Comparison of ENCODE assay signal across 11 cellular contexts in genomic region chr4:1291996-1292702, GRCh38. TPM values are rescaled to one million over a fixed set of nuclear protein-coding genes. Genes with fewer than 3 reads are reported as not detected.
DNase-seq lines count a peak whose midpoint lies in the region; ATAC-seq, FAIRE-seq and TF ChIP-seq lines count a peak whose summit lies in the region.
"Had no signal": no experiment of that assay in that cellular context is flagged by ENCODE, and none has a peak within 500 bp of the region (broad histone marks: within the 10 kb centered on the region; RNA-seq: fewer than 3 reads in every experiment).

No MANE protein-coding gene starts in this region.

- H3K4me3 ChIP-seq in PC-3 (ENCODE audit: low read length) (peak overlapping the region; percentile 97; the same call in 1 of the 2 replicates), endodermal cell (ENCODE audit: low read length) (peak overlapping the region; percentile 99), trophoblast cell (ENCODE audit: low read depth, low read length) (peak overlapping the region; percentile 6)

- H3K9me2 ChIP-seq in PC-3 (replicated peaks; ENCODE audit: low read length), result no peaks in the 10 kb centered on the region

- H2BK12ac ChIP-seq in trophoblast cell (ENCODE audit: low read length), result no peak overlapping the region

- H4K91ac ChIP-seq in trophoblast cell (ENCODE audit: low read depth, low read length), result no peak overlapping the region

- CTCF ChIA-PET in PC-3 (lab: Charles Lee), result no interaction called here

- no peak for ATAC-seq in PC-3
- ATAC-seq: left colon had no signal

- no peak overlapping the region for H4K12ac ChIP-seq in trophoblast cell (ENCODE audit: low read depth, low read length)

- peak overlapping the region; percentile 98 for H3K4me2 ChIP-seq in PC-3 (ENCODE audit: low read length)
- H3K4me2 ChIP-seq in trophoblast cell (ENCODE audit: low read length), result no peak overlapping the region

- peak overlapping the region; percentile 55 for H3K27ac Mint-ChIP-seq in T-helper 2 cell treated with Interferon-gamma antibody and Interleukin-4, amounts not matched to agents 5 μg/mL and 100 μg/mL, for 36 hours
- H3K27ac Mint-ChIP-seq in endodermal cell, result peak overlapping the region; percentile 40

- FAIRE-seq in urothelium cell line (lab: Jason Lieb, UNC), result no peak

- H3K36me3 ChIP-seq in PC-3 (ENCODE audit: low read depth, low read length), result no peaks in the 10 kb centered on the region
- H3K36me3 ChIP-seq in endodermal cell (ENCODE audit: control insufficient read depth, insufficient read depth, low read length), result peaks cover 4% of the 10 kb centered on the region
- peaks cover 9 to 22% of the 10 kb centered on the region in 2 experiments for H3K36me3 ChIP-seq in trophoblast cell (ENCODE audit: control insufficient read depth in 1 of 2, insufficient read depth in 2 of 2, low read length in 2 of 2)

- no peaks in the 10 kb centered on the region for H3K9me3 ChIP-seq in PC-3 (ENCODE audit: low read length)
- no peaks in the 10 kb centered on the region for H3K9me3 ChIP-seq in endodermal cell (ENCODE audit: control insufficient read depth, low read length)
- no peaks in the 10 kb centered on the region for H3K9me3 ChIP-seq in trophoblast cell (ENCODE audit: insufficient read depth, low read depth, low read length)

- peak overlapping the region; percentile 99 for H3K4ac ChIP-seq in trophoblast cell (ENCODE audit: low read depth, low read length)

- H4K8ac ChIP-seq in trophoblast cell (ENCODE audit: low read depth, low read length), result no peak overlapping the region

- H3K4me1 ChIP-seq in PC-3 (ENCODE audit: insufficient read depth, low read length), result peaks cover 20% of the 10 kb centered on the region
- peaks cover 6% of the 10 kb centered on the region for H3K4me1 ChIP-seq in endodermal cell (ENCODE audit: control insufficient read depth, insufficient read depth, low read length)
- peaks cover 11 to 12% of the 10 kb centered on the region in 2 experiments for H3K4me1 ChIP-seq in trophoblast cell (ENCODE audit: control insufficient read depth in 1 of 2, insufficient read depth in 2 of 2, low read length in 2 of 2)

- intact Hi-C loops in PC-3 (cut with micrococcal nuclease), result no loop called here

- no TSS peak for BruUV-seq in PC-3 (replicated peaks; lab: Mats Ljungman, UMichigan)

- H3K9ac ChIP-seq in PC-3 (ENCODE audit: low read length) (no peak overlapping the region; the same call in 1 of the 2 replicates), endodermal cell (ENCODE audit: extremely low read depth, low read length, poor library complexity, severe bottlenecking) (no peak overlapping the region), trophoblast cell (ENCODE audit: low read length) (no peak overlapping the region)

- H3K18ac ChIP-seq in trophoblast cell (ENCODE audit: low read length), result no peak overlapping the region

- H3K79me2 ChIP-seq in PC-3 (ENCODE audit: low read length) (peaks cover 67% of the 10 kb centered on the region), trophoblast cell (ENCODE audit: control insufficient read depth, insufficient read depth, low read length, poor library complexity) (peaks cover 50% of the 10 kb centered on the region)

- H4K20me1 ChIP-seq in PC-3 (ENCODE audit: low read length), result peaks cover 20% of the 10 kb centered on the region

- H2BK5ac ChIP-seq in trophoblast cell (ENCODE audit: low read depth, low read length, poor library complexity), result no peak overlapping the region

- H3K14ac ChIP-seq in trophoblast cell (ENCODE audit: low read length), result no peak overlapping the region

- H2AK5ac ChIP-seq in trophoblast cell (ENCODE audit: low read length), result no peak overlapping the region

- H3K23ac ChIP-seq in trophoblast cell (ENCODE audit: low read length), result no peak overlapping the region

- H3K27me3 ChIP-seq in PC-3 (ENCODE audit: low read length) (no peaks in the 10 kb centered on the region), endodermal cell (ENCODE audit: control insufficient read depth, insufficient read depth, low read length, poor library complexity, severe bottlenecking) (no peaks in the 10 kb centered on the region), trophoblast cell (ENCODE audit: insufficient read depth, low read length) (no peaks in the 10 kb centered on the region)

- H3K4me1 Mint-ChIP-seq in T-helper 2 cell treated with Interferon-gamma antibody and Interleukin-4, amounts not matched to agents 5 μg/mL and 100 μg/mL, for 36 hours (ENCODE audit: low read depth), result peaks cover 22% of the 10 kb centered on the region
- H3K4me1 Mint-ChIP-seq in endodermal cell, result peaks cover 27% of the 10 kb centered on the region

- H2BK120ac ChIP-seq in trophoblast cell (ENCODE audit: insufficient read depth, low read length, poor library complexity), result no peak overlapping the region

- TF ChIP-seq CTCF in PC-3 (conservative IDR thresholded peaks at IDR 0.05; ENCODE audit: low read depth, low read length), result no peak
- no peak for TF ChIP-seq CTCF in endodermal cell (conservative IDR thresholded peaks at IDR 0.05)

- H3F3A ChIP-seq in PC-3 (ENCODE audit: low read length, unreplicated experiment), result no peaks in the 10 kb centered on the region

- H3K36me3 Mint-ChIP-seq in T-helper 2 cell treated with Interferon-gamma antibody and Interleukin-4, amounts not matched to agents 5 μg/mL and 100 μg/mL, for 36 hours (ENCODE audit: low read depth), result peaks cover 10% of the 10 kb centered on the region
- peaks cover 22% of the 10 kb centered on the region for H3K36me3 Mint-ChIP-seq in endodermal cell (ENCODE audit: low read depth)

- peak overlapping the region; percentile 93 for H3K4me3 Mint-ChIP-seq in T-helper 2 cell treated with Interferon-gamma antibody and Interleukin-4, amounts not matched to agents 5 μg/mL and 100 μg/mL, for 36 hours
- H3K4me3 Mint-ChIP-seq in endodermal cell, result no peak overlapping the region

- H3K79me1 ChIP-seq in trophoblast cell (ENCODE audit: low read length), result peaks cover 12% of the 10 kb centered on the region

- no peak for DNase-seq in T-helper 2 cell treated with Interferon-gamma antibody and Interleukin-4, amounts not matched to agents 5 μg/mL and 100 μg/mL, for 36 hours (ENCODE audit: low spot score)
- DNase-seq in T-helper 2 cell (no peak), PC-3 (no peak), endodermal cell (peak; percentile 32), trophoblast cell (no peak), urothelium cell line (ENCODE audit: low spot score) (no peak), 8988T (no peak), COR-L47 (lab: John Stamatoyannopoulos, UW) (no peak)
- DNase-seq: NCI-H1436, retina had no signal

- H3K27ac ChIP-seq in PC-3 (ENCODE audit: low read length) (no peak overlapping the region), endodermal cell (ENCODE audit: low read depth, low read length) (no peak overlapping the region), trophoblast cell (ENCODE audit: low read depth, low read length) (no peak overlapping the region)

- H3K9me3 Mint-ChIP-seq in T-helper 2 cell treated with Interferon-gamma antibody and Interleukin-4, amounts not matched to agents 5 μg/mL and 100 μg/mL, for 36 hours, result no peaks in the 10 kb centered on the region
- H3K9me3 Mint-ChIP-seq in endodermal cell, result peaks cover 7% of the 10 kb centered on the region

- no peak overlapping the region for H2AFZ ChIP-seq in PC-3 (ENCODE audit: low read length)
- H2AFZ ChIP-seq in trophoblast cell (ENCODE audit: insufficient read depth, low read length, poor library complexity), result no peak overlapping the region

- WGBS in endodermal cell (ENCODE audit: insufficient coverage in 1 of 2, insufficient read length in 1 of 2), 2 experiments, result 91 to 98% methylated on average over 7 to 11 of the region's 11 CpGs
- WGBS in trophoblast cell (ENCODE audit: extremely low coverage, insufficient coverage, insufficient read length), result no CpG with 5 or more reads among the region's 11 CpGs

- no peaks in the 10 kb centered on the region for H3K27me3 Mint-ChIP-seq in T-helper 2 cell treated with Interferon-gamma antibody and Interleukin-4, amounts not matched to agents 5 μg/mL and 100 μg/mL, for 36 hours (ENCODE audit: low read depth)
- peaks cover 2% of the 10 kb centered on the region for H3K27me3 Mint-ChIP-seq in endodermal cell (ENCODE audit: insufficient read depth)

- POLR2A ChIA-PET in PC-3 (lab: Charles Lee; ENCODE audit: unreplicated experiment), result no interaction called here

RNA-seq across cellular contexts. Expression of gene MAEA, which starts 2.5 kb away (rescaled TPM):
- total RNA-seq in PC-3 (2014; rRNA removed) (48.1 and 81.4 TPM in 2 replicates), endodermal cell (10 to 100 TPM; 48.8 to 72.7 TPM)
- polyA plus RNA-seq in endodermal cell (2013, experiment 1 of 2), result 72.4 TPM
- polyA plus RNA-seq in endodermal cell (2013, experiment 2 of 2), result 65.4 TPM
- polyA plus RNA-seq in trophoblast cell (2013), result 58.8 and 59.3 TPM in 2 replicates

RNA-seq across cellular contexts. Expression of gene CTBP1, which starts 43.2 kb away (rescaled TPM):
- 223 and 266 TPM in 2 replicates for total RNA-seq in PC-3 (2014; rRNA removed)
- total RNA-seq in endodermal cell, result 100 to 1,000 TPM; 181 to 189 TPM
- polyA plus RNA-seq in endodermal cell (2013, experiment 1 of 2), result 145 TPM
- 147 TPM for polyA plus RNA-seq in endodermal cell (2013, experiment 2 of 2)
- 76.4 and 79.7 TPM in 2 replicates for polyA plus RNA-seq in trophoblast cell (2013)

RNA-seq across cellular contexts. Expression of gene UVSSA, which starts 54.9 kb away (rescaled TPM):
- total RNA-seq in PC-3 (2014; rRNA removed) (6.2 and 11.2 TPM in 2 replicates), endodermal cell (10 to 100 TPM; 50.4 to 61.6 TPM)
- polyA plus RNA-seq in endodermal cell (2013, experiment 1 of 2), result 19.2 TPM
- 17.1 TPM for polyA plus RNA-seq in endodermal cell (2013, experiment 2 of 2)
- polyA plus RNA-seq in trophoblast cell (2013), result 8.1 and 8.5 TPM in 2 replicates

Comparison
In these comparisons a context has a peak if more than half of its experiments do, and no peak if none do; other contexts are left out.
1. H3K4me3 ChIP-seq: peak in every context shown above with its lines; median percentile 99 in endodermal cell; 97 in PC-3; 6 in trophoblast cell.